Comparison of ENCODE assay signal across 12 cellular contexts in genomic region chr17:42186191-42186590, GRCh38. TPM values are rescaled to one million over a fixed set of nuclear protein-coding genes. Genes with fewer than 3 reads are reported as not detected.
A peak's percentile ranks its signal among the peaks of the same experiment; 100 is the strongest.
DNase-seq lines count a peak whose midpoint lies in the region; ATAC-seq and TF ChIP-seq lines count a peak whose summit lies in the region.
"Not testable (repeated sequence)": the region's sequence is repeated elsewhere in the genome, so short reads cannot be mapped to it uniquely, and the experiment has no call there.
"Had no signal": no experiment of that assay in that cellular context is flagged by ENCODE, and none has a peak within 500 bp of the region (broad histone marks: within the 10 kb centered on the region; RNA-seq: fewer than 3 reads in every experiment).

No MANE protein-coding gene starts in this region.

- H3K27ac ChIP-seq in cardiac muscle cell: peak overlapping the region; percentile 2

- H3K36me3 ChIP-seq in Caco-2 (ENCODE audit: control insufficient read depth, insufficient read depth, low read length); cardiac muscle cell; neuron (ENCODE audit: insufficient read depth, low read length): not testable (repeated sequence)

- H2AFZ ChIP-seq in neuron (ENCODE audit: low read depth, low read length): peak overlapping the region; percentile 56

- DNase-seq in Caco-2; T-cell; activated T-helper 2 cell treated with anti-CD3 and anti-CD28 coated beads, Interferon-gamma antibody, Interleukin-2, Interleukin-4, amounts not matched to agents 10 μg/mL and 5 μg/mL and 100 μg/mL, durations not matched to agents 14 hours and 24 hours and 36 hours (ENCODE audit: low spot score); cardiac muscle cell (ENCODE audit: low read depth in 1 of 2, low spot score in 1 of 2); natural killer cell: not testable (repeated sequence)

- not testable (repeated sequence) for H3K9me3 ChIP-seq in Caco-2; cardiac muscle cell (ENCODE audit: low read depth); neuron (ENCODE audit: low read length)

- H3K9me3 Mint-ChIP-seq in Caco-2 (ENCODE audit: unreplicated experiment); T-cell; activated T-helper 2 cell treated with anti-CD3 and anti-CD28 coated beads, Interferon-gamma antibody, Interleukin-2, Interleukin-4, amounts not matched to agents 10 μg/mL and 5 μg/mL and 100 μg/mL, durations not matched to agents 14 hours and 24 hours and 36 hours; natural killer cell: not testable (repeated sequence)

- BruUV-seq in Caco-2 (replicated peaks; lab: Mats Ljungman, UMichigan): not testable (repeated sequence)

- H3K4me3 ChIP-seq in Caco-2 (ENCODE audit: low read depth, low read length); cardiac muscle cell; neuron (ENCODE audit: low read length): not testable (repeated sequence)

- H3K27ac Mint-ChIP-seq in Caco-2 (ENCODE audit: unreplicated experiment); natural killer cell: not testable (repeated sequence)
- H3K27ac Mint-ChIP-seq in T-cell: peak overlapping the region in 1 of 2 donors; percentile 75
- peak overlapping the region; percentile 58 for H3K27ac Mint-ChIP-seq in activated T-helper 2 cell treated with anti-CD3 and anti-CD28 coated beads, Interferon-gamma antibody, Interleukin-2, Interleukin-4, amounts not matched to agents 10 μg/mL and 5 μg/mL and 100 μg/mL, durations not matched to agents 14 hours and 24 hours and 36 hours

- CTCF ChIA-PET in Caco-2 (lab: Charles Lee): interaction anchor here (3.1 kb wide), 1 partner anchor 8 kb away, joined by 15 read pairs; the partner anchor contains the start of gene GHDC
- CTCF ChIA-PET in T-cell (lab: Charles Lee): not testable (repeated sequence)

- TF ChIP-seq CTCF in Caco-2 (IDR thresholded peaks at IDR 0.05; ENCODE audit: insufficient read depth in 1 of 2, low read depth in 1 of 2, low read length in 1 of 2, severe bottlenecking in 1 of 2, unreplicated experiment in 1 of 2); cardiac muscle cell (IDR thresholded peaks at IDR 0.05; ENCODE audit: low read depth, low read length); natural killer cell (IDR thresholded peaks at IDR 0.05): not testable (repeated sequence)

- H3K4me1 ChIP-seq in Caco-2: peaks cover 10% of the 10 kb centered on the region
- peaks cover 14% of the 10 kb centered on the region for H3K4me1 ChIP-seq in cardiac muscle cell (ENCODE audit: low read depth)
- peaks cover 27% of the 10 kb centered on the region for H3K4me1 ChIP-seq in neuron (ENCODE audit: insufficient read depth, low read length)

- H3K27me3 ChIP-seq in Caco-2 (replicated peaks; ENCODE audit: control insufficient read depth, insufficient read depth, low read length); neuron (ENCODE audit: insufficient read depth, low read length): not testable (repeated sequence)
- peaks cover 26% of the 10 kb centered on the region for H3K27me3 ChIP-seq in cardiac muscle cell

- POLR2A ChIA-PET in Caco-2 (lab: Charles Lee): interaction anchor here (0.6 kb wide), 1 partner anchor 276 kb away, joined by 3 read pairs; no protein-coding TSS in a partner anchor
- POLR2A ChIA-PET in T-cell (lab: Charles Lee): not testable (repeated sequence)

- intact Hi-C loops in Caco-2 (cut with micrococcal nuclease; ENCODE audit: unreplicated experiment); activated T-helper 2 cell treated with anti-CD3 and anti-CD28 coated beads, Interferon-gamma antibody, Interleukin-2, Interleukin-4, amounts not matched to agents 10 μg/mL and 5 μg/mL and 100 μg/mL, durations not matched to agents 14 hours and 24 hours and 36 hours (cut with micrococcal nuclease); natural killer cell (cut with micrococcal nuclease): not testable (repeated sequence)

- peak overlapping the region; percentile 51 for H3K4me3 Mint-ChIP-seq in Caco-2 (ENCODE audit: unreplicated experiment)
- H3K4me3 Mint-ChIP-seq in T-cell: peak overlapping the region in 2 of 3 donors; percentile 43 to 84
- not testable (repeated sequence) for H3K4me3 Mint-ChIP-seq in activated T-helper 2 cell treated with anti-CD3 and anti-CD28 coated beads, Interferon-gamma antibody, Interleukin-2, Interleukin-4, amounts not matched to agents 10 μg/mL and 5 μg/mL and 100 μg/mL, durations not matched to agents 14 hours and 24 hours and 36 hours (ENCODE audit: low read depth)
- H3K4me3 Mint-ChIP-seq in natural killer cell: peak overlapping the region; percentile 64

- H3K36me3 Mint-ChIP-seq in Caco-2 (ENCODE audit: insufficient read depth, unreplicated experiment); T-cell; activated T-helper 2 cell treated with anti-CD3 and anti-CD28 coated beads, Interferon-gamma antibody, Interleukin-2, Interleukin-4, amounts not matched to agents 10 μg/mL and 5 μg/mL and 100 μg/mL, durations not matched to agents 14 hours and 24 hours and 36 hours (ENCODE audit: low read depth); natural killer cell: not testable (repeated sequence)

- not testable (repeated sequence) for ATAC-seq in T-cell (replicated peaks in 1 of 4); natural killer cell

- H3K4me1 Mint-ChIP-seq in Caco-2 (ENCODE audit: low read depth, unreplicated experiment): peaks cover 20% of the 10 kb centered on the region
- H3K4me1 Mint-ChIP-seq in T-cell: peaks cover 22 to 37% (median 32%) of the 10 kb centered on the region in 3 donors
- peaks cover 29% of the 10 kb centered on the region for H3K4me1 Mint-ChIP-seq in activated T-helper 2 cell treated with anti-CD3 and anti-CD28 coated beads, Interferon-gamma antibody, Interleukin-2, Interleukin-4, amounts not matched to agents 10 μg/mL and 5 μg/mL and 100 μg/mL, durations not matched to agents 14 hours and 24 hours and 36 hours (ENCODE audit: low read depth)
- H3K4me1 Mint-ChIP-seq in natural killer cell: peaks cover 21 to 28% of the 10 kb centered on the region in 2 donors

- peaks cover 10% of the 10 kb centered on the region for H3K27me3 Mint-ChIP-seq in Caco-2 (ENCODE audit: insufficient read depth, unreplicated experiment)
- H3K27me3 Mint-ChIP-seq in T-cell; activated T-helper 2 cell treated with anti-CD3 and anti-CD28 coated beads, Interferon-gamma antibody, Interleukin-2, Interleukin-4, amounts not matched to agents 10 μg/mL and 5 μg/mL and 100 μg/mL, durations not matched to agents 14 hours and 24 hours and 36 hours (ENCODE audit: low read depth); natural killer cell (ENCODE audit: low read depth in 2 of 2): not testable (repeated sequence)

RNA-seq across cellular contexts. Expression of gene HCRT, which starts 0.9 kb away (rescaled TPM):
- total RNA-seq in Caco-2 (2022) (not detected in 2 replicates), T-cell (not detected), cardiac muscle cell (1.3 TPM in 1 of 2 replicates, not detected in the other), natural killer cell (not detected)
- not detected in 2 replicates for total RNA-seq in activated T-helper 2 cell treated with anti-CD3 and anti-CD28 coated beads, Interferon-gamma antibody, Interleukin-2, Interleukin-4, amounts not matched to agents 10 μg/mL and 5 μg/mL and 100 μg/mL, durations not matched to agents 14 hours and 24 hours and 36 hours
- 1.9 TPM in 1 of 2 replicates, not detected in the other for polyA plus RNA-seq in cardiac muscle cell
- total RNA-seq: G401, H4, HepG2 had no signal
- polyA plus RNA-seq: AG04450, CD14-positive monocyte, GM12878, HepG2 had no signal

RNA-seq across cellular contexts. Expression of gene KCNH4, which starts 5.2 kb away (rescaled TPM):
- total RNA-seq in Caco-2 (2022) (0.07 and 0.37 TPM in 2 replicates), T-cell (under 1 TPM in 4 of 5 donors, not detected in 1; 0.06 to 0.35 (median 0.20) TPM), cardiac muscle cell (not detected in 2 replicates), natural killer cell (under 1 TPM; 0.12 to 0.27 (median 0.20) TPM)
- total RNA-seq in activated T-helper 2 cell treated with anti-CD3 and anti-CD28 coated beads, Interferon-gamma antibody, Interleukin-2, Interleukin-4, amounts not matched to agents 10 μg/mL and 5 μg/mL and 100 μg/mL, durations not matched to agents 14 hours and 24 hours and 36 hours: 0.44 and 0.64 TPM in 2 replicates
- polyA plus RNA-seq in cardiac muscle cell: not detected in 2 replicates
- total RNA-seq: G401 had no signal
- polyA plus RNA-seq: CD14-positive monocyte had no signal

RNA-seq across cellular contexts. Expression of gene GHDC, which starts 8.1 kb away (rescaled TPM):
- 17.7 and 21.4 TPM in 2 replicates for total RNA-seq in Caco-2 (2022)
- 10 to 100 TPM; 15.8 to 26.2 (median 22.5) TPM for total RNA-seq in T-cell
- total RNA-seq in activated T-helper 2 cell treated with anti-CD3 and anti-CD28 coated beads, Interferon-gamma antibody, Interleukin-2, Interleukin-4, amounts not matched to agents 10 μg/mL and 5 μg/mL and 100 μg/mL, durations not matched to agents 14 hours and 24 hours and 36 hours: 16.5 and 17.6 TPM in 2 replicates
- 7.3 and 13.5 TPM in 2 replicates for total RNA-seq in cardiac muscle cell
- 7.4 and 13.4 TPM in 2 replicates for polyA plus RNA-seq in cardiac muscle cell
- total RNA-seq in natural killer cell: 10 to 100 TPM; 19.5 to 24.6 (median 22.8) TPM

RNA-seq across cellular contexts. Expression of gene RAB5C, which starts 31.4 kb away (rescaled TPM):
- total RNA-seq in Caco-2 (2022) (151 and 155 TPM in 2 replicates), T-cell (10 to 100 TPM; 72.3 to 85.9 (median 79.3) TPM), cardiac muscle cell (41.8 and 53.8 TPM in 2 replicates), natural killer cell (100 to 1,000 TPM; 137 to 151 (median 148) TPM)
- total RNA-seq in activated T-helper 2 cell treated with anti-CD3 and anti-CD28 coated beads, Interferon-gamma antibody, Interleukin-2, Interleukin-4, amounts not matched to agents 10 μg/mL and 5 μg/mL and 100 μg/mL, durations not matched to agents 14 hours and 24 hours and 36 hours: 63.9 and 67.9 TPM in 2 replicates
- polyA plus RNA-seq in cardiac muscle cell: 44.8 and 65.1 TPM in 2 replicates
